Comparison of ENCODE assay signal across 1 cellular context in the genomic region with DNA sequence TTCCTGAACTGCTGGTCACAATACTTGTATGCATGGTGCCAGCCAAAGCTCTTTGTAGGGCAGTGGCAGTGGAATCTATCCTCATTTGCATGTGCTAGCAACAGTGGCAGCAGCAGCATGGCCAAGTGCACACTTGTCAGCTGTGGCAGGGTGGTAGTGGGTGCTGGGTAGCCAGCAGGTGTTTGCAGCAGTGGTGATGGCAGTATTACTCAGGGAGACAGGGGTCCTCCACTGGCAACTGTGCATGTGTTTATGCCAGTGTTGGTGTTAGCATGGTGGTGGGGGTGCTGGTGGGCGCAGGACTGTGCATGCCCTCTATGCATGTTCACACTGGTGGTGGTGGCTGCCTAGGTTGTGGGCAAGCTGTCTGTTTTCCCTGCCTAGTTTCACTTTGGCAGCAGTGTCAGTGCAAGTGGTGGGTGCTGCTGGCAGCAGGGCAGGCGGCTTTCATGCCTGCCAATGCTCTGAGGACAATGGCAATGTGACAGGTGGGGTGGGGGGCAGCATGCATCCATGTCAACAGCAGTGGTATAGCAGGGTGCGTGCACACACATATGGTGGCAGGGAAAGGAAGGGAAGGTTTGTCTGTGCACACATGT.
TF ChIP-seq lines count a peak whose summit lies in the region.

No MANE protein-coding gene starts in this region.

TF ChIP-seq in H1, 55 proteins besides CTCF, POLR2A, EP300 and RAD21 (continued from another document):
- TF ChIP-seq, protein P1, sequence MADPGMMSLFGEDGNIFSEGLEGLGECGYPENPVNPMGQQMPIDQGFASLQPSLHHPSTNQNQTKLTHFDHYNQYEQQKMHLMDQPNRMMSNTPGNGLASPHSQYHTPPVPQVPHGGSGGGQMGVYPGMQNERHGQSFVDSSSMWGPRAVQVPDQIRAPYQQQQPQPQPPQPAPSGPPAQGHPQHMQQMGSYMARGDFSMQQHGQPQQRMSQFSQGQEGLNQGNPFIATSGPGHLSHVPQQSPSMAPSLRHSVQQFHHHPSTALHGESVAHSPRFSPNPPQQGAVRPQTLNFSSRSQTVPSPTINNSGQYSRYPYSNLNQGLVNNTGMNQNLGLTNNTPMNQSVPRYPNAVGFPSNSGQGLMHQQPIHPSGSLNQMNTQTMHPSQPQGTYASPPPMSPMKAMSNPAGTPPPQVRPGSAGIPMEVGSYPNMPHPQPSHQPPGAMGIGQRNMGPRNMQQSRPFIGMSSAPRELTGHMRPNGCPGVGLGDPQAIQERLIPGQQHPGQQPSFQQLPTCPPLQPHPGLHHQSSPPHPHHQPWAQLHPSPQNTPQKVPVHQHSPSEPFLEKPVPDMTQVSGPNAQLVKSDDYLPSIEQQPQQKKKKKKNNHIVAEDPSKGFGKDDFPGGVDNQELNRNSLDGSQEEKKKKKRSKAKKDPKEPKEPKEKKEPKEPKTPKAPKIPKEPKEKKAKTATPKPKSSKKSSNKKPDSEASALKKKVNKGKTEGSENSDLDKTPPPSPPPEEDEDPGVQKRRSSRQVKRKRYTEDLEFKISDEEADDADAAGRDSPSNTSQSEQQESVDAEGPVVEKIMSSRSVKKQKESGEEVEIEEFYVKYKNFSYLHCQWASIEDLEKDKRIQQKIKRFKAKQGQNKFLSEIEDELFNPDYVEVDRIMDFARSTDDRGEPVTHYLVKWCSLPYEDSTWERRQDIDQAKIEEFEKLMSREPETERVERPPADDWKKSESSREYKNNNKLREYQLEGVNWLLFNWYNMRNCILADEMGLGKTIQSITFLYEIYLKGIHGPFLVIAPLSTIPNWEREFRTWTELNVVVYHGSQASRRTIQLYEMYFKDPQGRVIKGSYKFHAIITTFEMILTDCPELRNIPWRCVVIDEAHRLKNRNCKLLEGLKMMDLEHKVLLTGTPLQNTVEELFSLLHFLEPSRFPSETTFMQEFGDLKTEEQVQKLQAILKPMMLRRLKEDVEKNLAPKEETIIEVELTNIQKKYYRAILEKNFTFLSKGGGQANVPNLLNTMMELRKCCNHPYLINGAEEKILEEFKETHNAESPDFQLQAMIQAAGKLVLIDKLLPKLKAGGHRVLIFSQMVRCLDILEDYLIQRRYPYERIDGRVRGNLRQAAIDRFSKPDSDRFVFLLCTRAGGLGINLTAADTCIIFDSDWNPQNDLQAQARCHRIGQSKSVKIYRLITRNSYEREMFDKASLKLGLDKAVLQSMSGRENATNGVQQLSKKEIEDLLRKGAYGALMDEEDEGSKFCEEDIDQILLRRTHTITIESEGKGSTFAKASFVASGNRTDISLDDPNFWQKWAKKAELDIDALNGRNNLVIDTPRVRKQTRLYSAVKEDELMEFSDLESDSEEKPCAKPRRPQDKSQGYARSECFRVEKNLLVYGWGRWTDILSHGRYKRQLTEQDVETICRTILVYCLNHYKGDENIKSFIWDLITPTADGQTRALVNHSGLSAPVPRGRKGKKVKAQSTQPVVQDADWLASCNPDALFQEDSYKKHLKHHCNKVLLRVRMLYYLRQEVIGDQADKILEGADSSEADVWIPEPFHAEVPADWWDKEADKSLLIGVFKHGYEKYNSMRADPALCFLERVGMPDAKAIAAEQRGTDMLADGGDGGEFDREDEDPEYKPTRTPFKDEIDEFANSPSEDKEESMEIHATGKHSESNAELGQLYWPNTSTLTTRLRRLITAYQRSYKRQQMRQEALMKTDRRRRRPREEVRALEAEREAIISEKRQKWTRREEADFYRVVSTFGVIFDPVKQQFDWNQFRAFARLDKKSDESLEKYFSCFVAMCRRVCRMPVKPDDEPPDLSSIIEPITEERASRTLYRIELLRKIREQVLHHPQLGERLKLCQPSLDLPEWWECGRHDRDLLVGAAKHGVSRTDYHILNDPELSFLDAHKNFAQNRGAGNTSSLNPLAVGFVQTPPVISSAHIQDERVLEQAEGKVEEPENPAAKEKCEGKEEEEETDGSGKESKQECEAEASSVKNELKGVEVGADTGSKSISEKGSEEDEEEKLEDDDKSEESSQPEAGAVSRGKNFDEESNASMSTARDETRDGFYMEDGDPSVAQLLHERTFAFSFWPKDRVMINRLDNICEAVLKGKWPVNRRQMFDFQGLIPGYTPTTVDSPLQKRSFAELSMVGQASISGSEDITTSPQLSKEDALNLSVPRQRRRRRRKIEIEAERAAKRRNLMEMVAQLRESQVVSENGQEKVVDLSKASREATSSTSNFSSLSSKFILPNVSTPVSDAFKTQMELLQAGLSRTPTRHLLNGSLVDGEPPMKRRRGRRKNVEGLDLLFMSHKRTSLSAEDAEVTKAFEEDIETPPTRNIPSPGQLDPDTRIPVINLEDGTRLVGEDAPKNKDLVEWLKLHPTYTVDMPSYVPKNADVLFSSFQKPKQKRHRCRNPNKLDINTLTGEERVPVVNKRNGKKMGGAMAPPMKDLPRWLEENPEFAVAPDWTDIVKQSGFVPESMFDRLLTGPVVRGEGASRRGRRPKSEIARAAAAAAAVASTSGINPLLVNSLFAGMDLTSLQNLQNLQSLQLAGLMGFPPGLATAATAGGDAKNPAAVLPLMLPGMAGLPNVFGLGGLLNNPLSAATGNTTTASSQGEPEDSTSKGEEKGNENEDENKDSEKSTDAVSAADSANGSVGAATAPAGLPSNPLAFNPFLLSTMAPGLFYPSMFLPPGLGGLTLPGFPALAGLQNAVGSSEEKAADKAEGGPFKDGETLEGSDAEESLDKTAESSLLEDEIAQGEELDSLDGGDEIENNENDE (IDR thresholded peaks at IDR 0.05; ENCODE audit: insufficient replicate concordance, low read length), result no peak
- no peak for TF ChIP-seq SIRT6 (IDR thresholded peaks at IDR 0.05; ENCODE audit: low read length)
- TF ChIP-seq, protein P2, sequence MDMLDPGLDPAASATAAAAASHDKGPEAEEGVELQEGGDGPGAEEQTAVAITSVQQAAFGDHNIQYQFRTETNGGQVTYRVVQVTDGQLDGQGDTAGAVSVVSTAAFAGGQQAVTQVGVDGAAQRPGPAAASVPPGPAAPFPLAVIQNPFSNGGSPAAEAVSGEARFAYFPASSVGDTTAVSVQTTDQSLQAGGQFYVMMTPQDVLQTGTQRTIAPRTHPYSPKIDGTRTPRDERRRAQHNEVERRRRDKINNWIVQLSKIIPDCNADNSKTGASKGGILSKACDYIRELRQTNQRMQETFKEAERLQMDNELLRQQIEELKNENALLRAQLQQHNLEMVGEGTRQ (IDR thresholded peaks at IDR 0.05; ENCODE audit: low read length), result no peak
- no peak for TF ChIP-seq SP2 (IDR thresholded peaks at IDR 0.05; ENCODE audit: low read length)
- TF ChIP-seq NRF1 (IDR thresholded peaks at IDR 0.05; ENCODE audit: low read depth, low read length), result no peak
- TF ChIP-seq GTF2F1 (IDR thresholded peaks at IDR 0.05; ENCODE audit: borderline replicate concordance, low read depth, low read length), result no peak
- TF ChIP-seq RBBP5 (IDR thresholded peaks at IDR 0.05; ENCODE audit: borderline replicate concordance, low read depth, low read length), result no peak
- no peak for TF ChIP-seq TEAD4 (IDR thresholded peaks at IDR 0.05; ENCODE audit: low read depth, low read length)
- TF ChIP-seq NANOG (IDR thresholded peaks at IDR 0.05; ENCODE audit: insufficient read depth, low read depth, low read length, poor library complexity, severe bottlenecking), result no peak
- TF ChIP-seq SRF (IDR thresholded peaks at IDR 0.05; ENCODE audit: low read depth, low read length), result no peak
- TF ChIP-seq CBX8 (IDR thresholded peaks at IDR 0.05; ENCODE audit: borderline replicate concordance, low read depth, low read length), result no peak
